In the genomic region with DNA sequence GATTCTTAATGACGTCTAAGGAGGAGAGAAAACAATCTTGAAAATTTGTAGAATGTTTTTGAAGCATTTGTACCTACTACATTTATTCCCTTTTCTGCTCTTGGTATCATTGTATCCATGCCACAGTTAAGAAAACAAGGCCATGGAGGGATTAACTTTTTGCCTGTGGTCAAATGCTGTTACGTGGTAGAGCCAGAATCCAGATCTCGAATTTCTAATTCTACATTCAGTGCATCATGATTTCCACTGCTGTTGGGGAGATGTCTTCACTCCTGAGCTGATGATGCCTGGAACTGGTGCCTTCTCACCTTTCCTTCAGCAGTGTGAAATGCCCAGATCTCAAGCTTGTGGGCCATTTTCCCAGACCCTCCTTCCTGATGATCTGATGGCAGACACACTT, we compare ENCODE assay signal across 33 cellular contexts.
"Had no signal": no experiment of that assay in that cellular context is flagged by ENCODE, and none has a peak within 500 bp of the region (broad histone marks: within the 10 kb centered on the region; RNA-seq: fewer than 3 reads in every experiment).

No MANE protein-coding gene starts in this region.

- H3K36me3 ChIP-seq: neutrophil, ovary, right lobe of liver, sigmoid colon, suprapubic skin, tibial artery, transverse colon, upper lobe of right lung, uterus had no signal

- H3K9ac ChIP-seq: parathyroid adenoma had no signal

- H3K9me3 ChIP-seq: neutrophil, ovary, psoas muscle, right lobe of liver, sigmoid colon, spleen, suprapubic skin, testis, tibial artery, transverse colon, upper lobe of right lung, uterus had no signal

- H3K27me3 ChIP-seq: neutrophil, ovary, right lobe of liver, sigmoid colon, spleen, suprapubic skin, testis, tibial artery, transverse colon, upper lobe of right lung, uterus had no signal

- H2AFZ ChIP-seq: parathyroid adenoma had no signal

- DNase-seq: naive thymus-derived CD4-positive, alpha-beta T cell; natural killer cell; nucleus accumbens; ovary; posterior cingulate gyrus; psoas muscle; right cardiac atrium; right lobe of liver; sigmoid colon; spleen; stimulated activated CD4-positive, alpha-beta T cell treated with anti-CD3 and anti-CD28 coated beads, Interleukin-12 subunit alpha, Interleukin-12 subunit beta, amount 100 ng/mL, for 4 hours; stimulated activated CD4-positive, alpha-beta T cell treated with anti-CD3 and anti-CD28 coated beads, Interleukin-1b, Interleukin-23, amount 100 ng/mL, for 48 hours; stimulated activated CD4-positive, alpha-beta T cell treated with anti-CD3 and anti-CD28 coated beads, Interleukin-4, amount 100 ng/mL, for 1 hour; stimulated activated CD4-positive, alpha-beta T cell treated with anti-CD3 and anti-CD28 coated beads, Interleukin-4, amount 100 ng/mL, for 4 hours; stimulated activated CD8-positive, alpha-beta memory T cell treated with anti-CD3 and anti-CD28 coated beads, Interleukin-4, amount 100 ng/mL, for 48 hours; stimulated activated naive CD4-positive, alpha-beta T cell; stimulated activated naive CD8-positive, alpha-beta T cell treated with anti-CD3 and anti-CD28 coated beads, Interleukin-15, amount 100 ng/mL, for 72 hours; stimulated activated naive CD8-positive, alpha-beta T cell treated with anti-CD3 and anti-CD28 coated beads, Interleukin-15, Interleukin-2, amounts not matched to agents 100 U/mL and 50 U/mL, for 24 hours; substantia nigra; testis; tibial artery; transverse colon; upper lobe of right lung; uterus had no signal

- H3K4me1 Mint-ChIP-seq: naive thymus-derived CD4-positive, alpha-beta T cell; natural killer cell; stimulated activated memory B cell treated with anti-CD40 and anti-IgM and Interleukin-4, amounts not matched to agents 10 μg/mL and 1 μg/mL and 100 μg/mL, for 72 hours; stimulated activated naive CD8-positive, alpha-beta T cell treated with anti-CD3 and anti-CD28 coated beads, Interleukin-15, amount 100 ng/mL, for 72 hours had no signal

- H3K27ac ChIP-seq: neutrophil, ovary, parathyroid adenoma, psoas muscle, right lobe of liver, sigmoid colon, skin epidermis, spleen, suprapubic skin, testis, tibial artery, transverse colon, upper lobe of right lung, uterus had no signal

- H3K79me2 ChIP-seq: parathyroid adenoma had no signal

- H3K9me3 Mint-ChIP-seq: naive thymus-derived CD4-positive, alpha-beta T cell; natural killer cell; nephron; stimulated activated memory B cell treated with anti-CD40 and anti-IgM and Interleukin-4, amounts not matched to agents 10 μg/mL and 1 μg/mL and 100 μg/mL, for 72 hours; stimulated activated naive CD8-positive, alpha-beta T cell treated with anti-CD3 and anti-CD28 coated beads, Interleukin-15, amount 100 ng/mL, for 72 hours; type B pancreatic cell had no signal

- H3K27ac Mint-ChIP-seq: naive thymus-derived CD4-positive, alpha-beta T cell; natural killer cell; nephron; progenitor cell of endocrine pancreas; stimulated activated memory B cell treated with anti-CD40 and anti-IgM and Interleukin-4, amounts not matched to agents 10 μg/mL and 1 μg/mL and 100 μg/mL, for 72 hours; stimulated activated naive CD8-positive, alpha-beta T cell treated with anti-CD3 and anti-CD28 coated beads, Interleukin-15, amount 100 ng/mL, for 72 hours; type B pancreatic cell had no signal

- H3K36me3 Mint-ChIP-seq: naive thymus-derived CD4-positive, alpha-beta T cell; natural killer cell; type B pancreatic cell had no signal

- H3K27me3 Mint-ChIP-seq: naive thymus-derived CD4-positive, alpha-beta T cell; progenitor cell of endocrine pancreas; stimulated activated memory B cell treated with anti-CD40 and anti-IgM and Interleukin-4, amounts not matched to agents 10 μg/mL and 1 μg/mL and 100 μg/mL, for 72 hours; stimulated activated naive CD8-positive, alpha-beta T cell treated with anti-CD3 and anti-CD28 coated beads, Interleukin-15, amount 100 ng/mL, for 72 hours; type B pancreatic cell had no signal

- H3K4me3 Mint-ChIP-seq: naive thymus-derived CD4-positive, alpha-beta T cell; natural killer cell; nephron; stimulated activated memory B cell treated with anti-CD40 and anti-IgM and Interleukin-4, amounts not matched to agents 10 μg/mL and 1 μg/mL and 100 μg/mL, for 72 hours; stimulated activated naive CD8-positive, alpha-beta T cell treated with anti-CD3 and anti-CD28 coated beads, Interleukin-15, amount 100 ng/mL, for 72 hours; type B pancreatic cell had no signal

- H3K4me3 ChIP-seq: ovary, psoas muscle, right lobe of liver, sigmoid colon, skin epidermis, smooth muscle cell, spleen, suprapubic skin, testis, tibial artery, transverse colon, upper lobe of right lung, uterus had no signal

- H3K4me1 ChIP-seq: parathyroid adenoma, psoas muscle, right lobe of liver, sigmoid colon, spleen, suprapubic skin, testis, transverse colon, upper lobe of right lung, uterus had no signal

- H3K4me2 ChIP-seq: smooth muscle cell had no signal
